1 cellular context compared by ENCODE assay signal in the genomic region with DNA sequence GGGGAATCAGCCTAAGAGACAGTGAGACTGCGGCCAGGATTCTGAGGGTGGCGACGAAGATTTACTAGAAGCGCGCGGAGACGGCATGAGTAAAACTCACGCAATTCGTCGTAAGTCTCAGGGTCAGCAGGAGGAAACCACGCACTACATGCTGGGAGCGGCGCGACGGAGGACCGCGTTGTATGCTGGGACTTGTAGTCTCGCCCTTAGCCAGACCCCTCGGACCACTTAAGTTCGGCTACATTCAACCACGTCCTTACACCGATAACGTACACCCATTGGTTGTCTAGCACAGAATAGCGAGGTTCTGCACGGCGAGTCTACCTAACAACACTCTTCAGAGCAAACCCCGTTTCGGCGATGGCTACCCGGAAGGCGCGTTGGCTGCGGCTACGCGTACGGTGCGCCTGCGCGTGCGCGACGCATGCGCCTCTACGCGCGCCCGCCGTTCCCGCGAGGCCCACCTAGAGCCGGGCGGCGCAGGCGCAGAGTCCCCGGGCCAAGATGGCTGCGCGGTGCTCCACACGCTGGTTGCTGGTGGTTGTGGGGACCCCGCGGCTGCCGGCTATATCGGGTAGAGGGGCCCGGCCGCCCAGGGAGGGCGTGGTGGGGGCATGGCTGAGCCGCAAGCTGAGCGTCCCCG.
A peak's percentile ranks its signal among the peaks of the same experiment; 100 is the strongest.
TF ChIP-seq lines count a peak whose summit lies in the region.

TSS of gene DNAJA3 (plus strand) at position 491 of the 643 bp plus-strand sequence. CDS start at position 505, 14 bp downstream.

TF ChIP-seq in HepG2, 621 proteins besides CTCF, POLR2A, EP300 and RAD21 (continued from another document and continues in another):
- TF ChIP-seq ZNF451 (CRISPR knock-in tag; IDR thresholded peaks at IDR 0.05) (peak; percentile 27), AHDC1 (CRISPR knock-in tag; IDR thresholded peaks at IDR 0.05; ENCODE audit: borderline replicate concordance) (no peak), ZNF234 (CRISPR knock-in tag; conservative IDR thresholded peaks at IDR 0.05) (no peak), RARA (CRISPR knock-in tag; IDR thresholded peaks at IDR 0.05) (peak; percentile 35), NCOR1 (IDR thresholded peaks at IDR 0.05; ENCODE audit: borderline replicate concordance, low read length) (no peak), HDAC1 (CRISPR knock-in tag; IDR thresholded peaks at IDR 0.05) (peak; percentile 89), ZNF740 (CRISPR knock-in tag; IDR thresholded peaks at IDR 0.05) (no peak), ZNF207 (IDR thresholded peaks at IDR 0.05; ENCODE audit: borderline replicate concordance) (no peak), TOPORS (CRISPR knock-in tag; IDR thresholded peaks at IDR 0.05) (0 out of 2 replicates have a peak, but pooled peaks have one; percentile 65), SIN3A (IDR thresholded peaks at IDR 0.05; ENCODE audit: borderline replicate concordance, low read depth, low read length) (peak; percentile 54; the same call in 1 of the 2 replicates), HOXD1 (CRISPR knock-in tag; IDR thresholded peaks at IDR 0.05) (no peak), ATF1 (CRISPR knock-in tag; IDR thresholded peaks at IDR 0.05) (no peak), ATF3 (CRISPR knock-in tag; IDR thresholded peaks at IDR 0.05) (no peak), ARID2 (CRISPR knock-in tag; IDR thresholded peaks at IDR 0.05; ENCODE audit: borderline replicate concordance) (no peak; the same call in 1 of the 2 replicates), MTA1 (CRISPR knock-in tag; IDR thresholded peaks at IDR 0.05; ENCODE audit: borderline replicate concordance) (no peak), SALL1 (CRISPR knock-in tag; IDR thresholded peaks at IDR 0.05) (peak; percentile 57), PHF20 (CRISPR knock-in tag; IDR thresholded peaks at IDR 0.05) (peak; percentile 78), PRPF4 (IDR thresholded peaks at IDR 0.05; ENCODE audit: low read depth, low read length, poor library complexity, severe bottlenecking) (no peak), ZFAT (CRISPR knock-in tag; conservative IDR thresholded peaks at IDR 0.05) (no peak), ERF (CRISPR knock-in tag; IDR thresholded peaks at IDR 0.05) (no peak), ZNF335 (CRISPR knock-in tag; IDR thresholded peaks at IDR 0.05) (peak; percentile 64; the same call in 1 of the 2 replicates), ZMYM4 (CRISPR knock-in tag; IDR thresholded peaks at IDR 0.05) (peak; percentile 67; the same call in 1 of the 2 replicates), CREB1 (IDR thresholded peaks at IDR 0.05) (peak; percentile 76), CREB1 (CRISPR knock-in tag; IDR thresholded peaks at IDR 0.05) (peak; percentile 90; the same call in 1 of the 2 replicates), SPEN (CRISPR knock-in tag; IDR thresholded peaks at IDR 0.05; ENCODE audit: low read depth) (peak; percentile 58; the same call in 1 of the 2 replicates), GPN1 (CRISPR knock-in tag; IDR thresholded peaks at IDR 0.05; ENCODE audit: borderline replicate concordance) (no peak), ASH2L (IDR thresholded peaks at IDR 0.05; ENCODE audit: insufficient read length, low read depth, low read length) (no peak), ZKSCAN1 (IDR thresholded peaks at IDR 0.05; ENCODE audit: low read length) (no peak; the same call in 1 of the 2 replicates), HIVEP1 (CRISPR knock-in tag; IDR thresholded peaks at IDR 0.05) (peak; percentile 49), DPF2 (CRISPR knock-in tag; IDR thresholded peaks at IDR 0.05; ENCODE audit: borderline replicate concordance, low read depth) (no peak), ZBTB8A (CRISPR knock-in tag; IDR thresholded peaks at IDR 0.05; ENCODE audit: borderline replicate concordance, low read depth) (0 out of 2 replicates have a peak, but pooled peaks have one; percentile 30), MEIS1 (CRISPR knock-in tag; IDR thresholded peaks at IDR 0.05; ENCODE audit: borderline replicate concordance) (no peak), NCOA2 (CRISPR knock-in tag; IDR thresholded peaks at IDR 0.05) (no peak; the same call in 1 of the 2 replicates), DBP (CRISPR knock-in tag; IDR thresholded peaks at IDR 0.05; ENCODE audit: not compliant biosample characterization) (no peak), ZBTB42 (CRISPR knock-in tag; IDR thresholded peaks at IDR 0.05) (no peak), MIXL1 (CRISPR knock-in tag; IDR thresholded peaks at IDR 0.05) (peak; percentile 43; the same call in 1 of the 2 replicates), MXD4 (CRISPR knock-in tag; IDR thresholded peaks at IDR 0.05) (peak; percentile 81; the same call in 1 of the 2 replicates), PHF8 (CRISPR knock-in tag; IDR thresholded peaks at IDR 0.05) (peak; percentile 94), HDAC2 (CRISPR knock-in tag; IDR thresholded peaks at IDR 0.05) (no peak; the same call in 1 of the 2 replicates), HES4 (CRISPR knock-in tag; IDR thresholded peaks at IDR 0.05; ENCODE audit: borderline replicate concordance) (no peak; the same call in 1 of the 2 replicates), ZNF737 (CRISPR knock-in tag; IDR thresholded peaks at IDR 0.05; ENCODE audit: borderline replicate concordance) (no peak), TAF15 (IDR thresholded peaks at IDR 0.05; ENCODE audit: low read depth, low read length, poor library complexity, severe bottlenecking) (no peak), AKAP8 (CRISPR knock-in tag; IDR thresholded peaks at IDR 0.05) (no peak; the same call in 1 of the 2 replicates), KMT2B (CRISPR knock-in tag; IDR thresholded peaks at IDR 0.05) (peak; percentile 83), MAFF (IDR thresholded peaks at IDR 0.05; ENCODE audit: low read depth, low read length) (no peak)
- TF ChIP-seq, protein P1, sequence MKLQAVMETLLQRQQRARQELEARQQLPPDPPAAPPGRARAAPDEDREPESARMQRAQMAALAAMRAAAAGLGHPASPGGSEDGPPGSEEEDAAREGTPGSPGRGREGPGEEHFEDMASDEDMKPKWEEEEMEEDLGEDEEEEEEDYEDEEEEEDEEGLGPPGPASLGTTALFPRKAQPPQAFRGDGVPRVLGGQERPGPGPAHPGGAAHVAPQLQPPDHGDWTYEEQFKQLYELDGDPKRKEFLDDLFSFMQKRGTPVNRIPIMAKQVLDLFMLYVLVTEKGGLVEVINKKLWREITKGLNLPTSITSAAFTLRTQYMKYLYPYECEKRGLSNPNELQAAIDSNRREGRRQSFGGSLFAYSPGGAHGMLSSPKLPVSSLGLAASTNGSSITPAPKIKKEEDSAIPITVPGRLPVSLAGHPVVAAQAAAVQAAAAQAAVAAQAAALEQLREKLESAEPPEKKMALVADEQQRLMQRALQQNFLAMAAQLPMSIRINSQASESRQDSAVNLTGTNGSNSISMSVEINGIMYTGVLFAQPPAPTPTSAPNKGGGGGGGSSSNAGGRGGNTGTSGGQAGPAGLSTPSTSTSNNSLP (IDR thresholded peaks at IDR 0.05; ENCODE audit: low read depth, low read length) = no peak
- TF ChIP-seq, protein P2, sequence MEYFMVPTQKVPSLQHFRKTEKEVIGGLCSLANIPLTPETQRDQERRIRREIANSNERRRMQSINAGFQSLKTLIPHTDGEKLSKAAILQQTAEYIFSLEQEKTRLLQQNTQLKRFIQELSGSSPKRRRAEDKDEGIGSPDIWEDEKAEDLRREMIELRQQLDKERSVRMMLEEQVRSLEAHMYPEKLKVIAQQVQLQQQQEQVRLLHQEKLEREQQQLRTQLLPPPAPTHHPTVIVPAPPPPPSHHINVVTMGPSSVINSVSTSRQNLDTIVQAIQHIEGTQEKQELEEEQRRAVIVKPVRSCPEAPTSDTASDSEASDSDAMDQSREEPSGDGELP (IDR thresholded peaks at IDR 0.05; ENCODE audit: borderline replicate concordance, low read depth) = no peak
- TF ChIP-seq, protein P3, sequence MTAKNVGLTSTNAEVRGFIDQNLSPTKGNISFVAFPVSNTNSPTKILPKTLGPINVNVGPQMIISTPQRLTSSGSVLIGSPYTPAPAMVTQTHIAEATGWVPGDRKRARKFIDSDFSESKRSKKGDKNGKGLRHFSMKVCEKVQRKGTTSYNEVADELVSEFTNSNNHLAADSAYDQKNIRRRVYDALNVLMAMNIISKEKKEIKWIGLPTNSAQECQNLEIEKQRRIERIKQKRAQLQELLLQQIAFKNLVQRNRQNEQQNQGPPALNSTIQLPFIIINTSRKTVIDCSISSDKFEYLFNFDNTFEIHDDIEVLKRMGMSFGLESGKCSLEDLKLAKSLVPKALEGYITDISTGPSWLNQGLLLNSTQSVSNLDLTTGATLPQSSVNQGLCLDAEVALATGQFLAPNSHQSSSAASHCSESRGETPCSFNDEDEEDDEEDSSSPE (CRISPR knock-in tag; IDR thresholded peaks at IDR 0.05) = peak; percentile 73
- TF ChIP-seq, protein P4, sequence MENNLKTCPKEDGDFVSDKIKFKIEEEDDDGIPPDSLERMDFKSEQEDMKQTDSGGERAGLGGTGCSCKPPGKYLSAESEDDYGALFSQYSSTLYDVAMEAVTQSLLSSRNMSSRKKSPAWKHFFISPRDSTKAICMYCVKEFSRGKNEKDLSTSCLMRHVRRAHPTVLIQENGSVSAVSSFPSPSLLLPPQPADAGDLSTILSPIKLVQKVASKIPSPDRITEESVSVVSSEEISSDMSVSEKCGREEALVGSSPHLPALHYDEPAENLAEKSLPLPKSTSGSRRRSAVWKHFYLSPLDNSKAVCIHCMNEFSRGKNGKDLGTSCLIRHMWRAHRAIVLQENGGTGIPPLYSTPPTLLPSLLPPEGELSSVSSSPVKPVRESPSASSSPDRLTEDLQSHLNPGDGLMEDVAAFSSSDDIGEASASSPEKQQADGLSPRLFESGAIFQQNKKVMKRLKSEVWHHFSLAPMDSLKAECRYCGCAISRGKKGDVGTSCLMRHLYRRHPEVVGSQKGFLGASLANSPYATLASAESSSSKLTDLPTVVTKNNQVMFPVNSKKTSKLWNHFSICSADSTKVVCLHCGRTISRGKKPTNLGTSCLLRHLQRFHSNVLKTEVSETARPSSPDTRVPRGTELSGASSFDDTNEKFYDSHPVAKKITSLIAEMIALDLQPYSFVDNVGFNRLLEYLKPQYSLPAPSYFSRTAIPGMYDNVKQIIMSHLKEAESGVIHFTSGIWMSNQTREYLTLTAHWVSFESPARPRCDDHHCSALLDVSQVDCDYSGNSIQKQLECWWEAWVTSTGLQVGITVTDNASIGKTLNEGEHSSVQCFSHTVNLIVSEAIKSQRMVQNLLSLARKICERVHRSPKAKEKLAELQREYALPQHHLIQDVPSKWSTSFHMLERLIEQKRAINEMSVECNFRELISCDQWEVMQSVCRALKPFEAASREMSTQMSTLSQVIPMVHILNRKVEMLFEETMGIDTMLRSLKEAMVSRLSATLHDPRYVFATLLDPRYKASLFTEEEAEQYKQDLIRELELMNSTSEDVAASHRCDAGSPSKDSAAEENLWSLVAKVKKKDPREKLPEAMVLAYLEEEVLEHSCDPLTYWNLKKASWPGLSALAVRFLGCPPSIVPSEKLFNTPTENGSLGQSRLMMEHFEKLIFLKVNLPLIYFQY (CRISPR knock-in tag; IDR thresholded peaks at IDR 0.05; ENCODE audit: borderline replicate concordance) = peak; percentile 14; the same call in 1 of the 2 replicates
- TF ChIP-seq, protein P5, sequence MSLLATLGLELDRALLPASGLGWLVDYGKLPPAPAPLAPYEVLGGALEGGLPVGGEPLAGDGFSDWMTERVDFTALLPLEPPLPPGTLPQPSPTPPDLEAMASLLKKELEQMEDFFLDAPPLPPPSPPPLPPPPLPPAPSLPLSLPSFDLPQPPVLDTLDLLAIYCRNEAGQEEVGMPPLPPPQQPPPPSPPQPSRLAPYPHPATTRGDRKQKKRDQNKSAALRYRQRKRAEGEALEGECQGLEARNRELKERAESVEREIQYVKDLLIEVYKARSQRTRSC (CRISPR knock-in tag; IDR thresholded peaks at IDR 0.05; ENCODE audit: low read depth) = no peak; the same call in 1 of the 2 replicates
